Comparison of ENCODE assay signal across 11 cellular contexts in genomic region chr14:32657081-32657480, GRCh38.
A peak's percentile ranks its signal among the peaks of the same experiment; 100 is the strongest.
DNase-seq lines count a peak whose midpoint lies in the region; ATAC-seq and TF ChIP-seq lines count a peak whose summit lies in the region.
"Had no signal": no experiment of that assay in that cellular context is flagged by ENCODE, and none has a peak within 500 bp of the region (broad histone marks: within the 10 kb centered on the region; RNA-seq: fewer than 3 reads in every experiment).

No MANE protein-coding gene starts in this region.

- no peak for TF ChIP-seq CTCF in epithelial cell of esophagus (IDR thresholded peaks at IDR 0.05; ENCODE audit: insufficient read depth, low read depth, low read length, missing control alignments)
- no peak for TF ChIP-seq CTCF in GM10266 (IDR thresholded peaks at IDR 0.05; ENCODE audit: control insufficient read depth, insufficient read depth, low read depth, missing control alignments)

- in situ Hi-C loops in KBM-7 (cut with MboI; ENCODE audit: low pct_unique_long_range_greater_than_20kb, low sequenced_read_pairs) = no loop called here

- ATAC-seq in GM19395 (IDR thresholded peaks at IDR 0.05; ENCODE audit: unreplicated experiment) (no peak), GM19455 (IDR thresholded peaks at IDR 0.05; ENCODE audit: unreplicated experiment) (no peak), GM18909 (IDR thresholded peaks at IDR 0.05; ENCODE audit: poor library complexity, unreplicated experiment) (no peak)
- ATAC-seq: activated CD8-positive, alpha-beta T cell treated with anti-CD3 and anti-CD28 coated beads for 36 hours; HCT116 had no signal

- no peak overlapping the region for H3K4me3 ChIP-seq in epithelial cell of esophagus (ENCODE audit: low read length)
- H3K4me3 ChIP-seq: suprapubic skin had no signal

- peak; percentile 65 for DNase-seq in GM04503 (ENCODE audit: low read depth)
- DNase-seq in KBM-7 = peak; percentile 74
- peak; percentile 70 for DNase-seq in epithelial cell of esophagus (ENCODE audit: low read depth)
- peak; percentile 90 for DNase-seq in pons (ENCODE audit: low spot score)
- no peak for DNase-seq in GM10266 (ENCODE audit: extremely low spot score)
- DNase-seq: activated CD8-positive, alpha-beta T cell treated with anti-CD3 and anti-CD28 coated beads for 36 hours had no signal
